Comparison of ENCODE assay signal across 11 cellular contexts in genomic region chr17:74433421-74434121, GRCh38. TPM values are rescaled to one million over a fixed set of nuclear protein-coding genes. Genes with fewer than 3 reads are reported as not detected.
DNase-seq lines count a peak whose midpoint lies in the region; ATAC-seq and TF ChIP-seq lines count a peak whose summit lies in the region.
"Had no signal": no experiment of that assay in that cellular context is flagged by ENCODE, and none has a peak within 500 bp of the region (broad histone marks: within the 10 kb centered on the region; RNA-seq: fewer than 3 reads in every experiment).

No MANE protein-coding gene starts in this region.

- H3K4me3 Mint-ChIP-seq in glutamatergic neuron (ENCODE audit: unreplicated experiment) (peak overlapping the region; percentile 83), nephron (peak overlapping the region; percentile 73 to 93 (median 91))

- ATAC-seq in GM19324 (IDR thresholded peaks at IDR 0.05; ENCODE audit: low FRiP score, unreplicated experiment): no peak

- H3K27ac Mint-ChIP-seq in glutamatergic neuron (ENCODE audit: unreplicated experiment): peak overlapping the region; percentile 31
- peak overlapping the region; percentile 59 to 89 (median 71) for H3K27ac Mint-ChIP-seq in nephron

- DNase-seq in NCI-H82 (lab: John Stamatoyannopoulos, UW) (peak; percentile 19), NCI-H82 treated with DMSO at 0.1 percent for 48 hours (lab: John Stamatoyannopoulos, UW; ENCODE audit: unreplicated experiment) (no peak), glutamatergic neuron (peak; percentile 50), uterus (no peak), WERI-Rb-1 (no peak), SW480 (ENCODE audit: low spot score) (no peak)
- DNase-seq: activated CD4-positive, alpha-beta T cell treated with anti-CD3 and anti-CD28 coated beads for 4 hours; activated naive CD4-positive, alpha-beta T cell treated with Interleukin-2 at 50 U/mL for 16 hours; NCI-H1092 had no signal

- H3K9me3 Mint-ChIP-seq in glutamatergic neuron (ENCODE audit: unreplicated experiment) (peaks cover 7% of the 10 kb centered on the region), nephron (peaks cover 2% of the 10 kb centered on the region)

- TF ChIP-seq CTCF in glutamatergic neuron (IDR thresholded peaks at IDR 0.05; ENCODE audit: partially characterized antibody, unreplicated experiment) (no peak), nephron (IDR thresholded peaks at IDR 0.05; ENCODE audit: unreplicated experiment in 3 of 3) (no peak), uterus (IDR thresholded peaks at IDR 0.05) (no peak), WERI-Rb-1 (IDR thresholded peaks at IDR 0.05; ENCODE audit: low read depth, low read length) (no peak)

- peaks cover 11% of the 10 kb centered on the region for H3K27me3 Mint-ChIP-seq in glutamatergic neuron (ENCODE audit: unreplicated experiment)
- H3K27me3 Mint-ChIP-seq in nephron (ENCODE audit: low read depth): peaks cover 22% of the 10 kb centered on the region

- H3K36me3 Mint-ChIP-seq in glutamatergic neuron (ENCODE audit: unreplicated experiment) (no peaks in the 10 kb centered on the region), nephron (ENCODE audit: low read depth) (peaks cover 20% of the 10 kb centered on the region)

- H3K9me3 ChIP-seq in uterus (peaks cover 0 to 8% of the 10 kb centered on the region in 2 donors), WERI-Rb-1 (ENCODE audit: severe bottlenecking) (peaks cover 10% of the 10 kb centered on the region)

- H3K27me3 ChIP-seq in uterus (no peaks in the 10 kb centered on the region), WERI-Rb-1 (ENCODE audit: insufficient read depth, low read depth, severe bottlenecking) (no peaks in the 10 kb centered on the region)

- H3K4me1 Mint-ChIP-seq in glutamatergic neuron (ENCODE audit: low read depth, unreplicated experiment) (peaks cover 28% of the 10 kb centered on the region), nephron (peaks cover 43% of the 10 kb centered on the region)

- intact Hi-C loops in uterus (cut with DNase I; ENCODE audit: low total_unique reads): no loop called here

- peak overlapping the region; percentile 83 to 94 for H3K27ac ChIP-seq in uterus
- H3K27ac ChIP-seq in WERI-Rb-1: no peak overlapping the region

- H3K36me3 ChIP-seq in uterus (no peaks in the 10 kb centered on the region), WERI-Rb-1 (no peaks in the 10 kb centered on the region; the same call in 1 of the 2 replicates)

- H3K4me3 ChIP-seq in uterus (peak overlapping the region in 1 of 2 donors; percentile 62), WERI-Rb-1 (ENCODE audit: low read depth, low read length) (no peak overlapping the region)

- no peak for TF ChIP-seq POLR2A in uterus (IDR thresholded peaks at IDR 0.05)

- H3K4me1 ChIP-seq in uterus: no peaks in the 10 kb centered on the region

RNA-seq across cellular contexts. Expression of gene GPRC5C, which starts 1.7 kb away (rescaled TPM):
- total RNA-seq in glutamatergic neuron (ENCODE audit: unreplicated experiment): 93.3 TPM
- 10 to 100 TPM in 3 of 4 donors, 1 to 10 TPM in 1; 2.8 to 56.8 (median 27.6) TPM for total RNA-seq in uterus

RNA-seq across cellular contexts. Expression of gene CD300A, which starts 32.9 kb away (rescaled TPM):
- total RNA-seq in glutamatergic neuron (ENCODE audit: unreplicated experiment) (0.25 TPM), uterus (10 to 100 TPM in 1 of 4 donors, 1 to 10 TPM in 2, not detected in 1; 3.2 to 10.9 (median 4.0) TPM)

Comparison
In these comparisons a context has a peak if more than half of its experiments do, and no peak if none do; other contexts are left out.
1. DNase-seq: peak in NCI-H82 (single experiment) and glutamatergic neuron (single experiment); none in NCI-H82 treated with DMSO at 0.1 percent for 48 hours (single experiment), uterus (0 of 2), WERI-Rb-1 (single experiment) and SW480 (single experiment).